In genomic region chr16:64364894-64365293, GRCh38 we compare ENCODE assay signal across 17 cellular contexts.
DNase-seq lines count a peak whose midpoint lies in the region; ATAC-seq, FAIRE-seq and TF ChIP-seq lines count a peak whose summit lies in the region.
"Had no signal": no experiment of that assay in that cellular context is flagged by ENCODE, and none has a peak within 500 bp of the region (broad histone marks: within the 10 kb centered on the region; RNA-seq: fewer than 3 reads in every experiment).

No MANE protein-coding gene starts in this region.

- H3K4me1 ChIP-seq in aorta (ENCODE audit: control insufficient read depth in 1 of 2, insufficient read depth in 2 of 2, low read length in 2 of 2): no peaks in the 10 kb centered on the region

- no peak overlapping the region for H3K27ac ChIP-seq in aorta (ENCODE audit: low read depth in 1 of 2, low read length in 2 of 2)

- ATAC-seq in HG03378 (IDR thresholded peaks at IDR 0.05; ENCODE audit: unreplicated experiment) (no peak), aorta (ENCODE audit: low FRiP score) (no peak)

- H3K36me3 ChIP-seq in aorta (ENCODE audit: control insufficient read depth in 1 of 2, insufficient read depth in 2 of 2, low read length in 1 of 2): no peaks in the 10 kb centered on the region

- H3K4me3 ChIP-seq in fibroblast of the aortic adventitia (ENCODE audit: low read depth, low read length) (no peak overlapping the region), aorta (ENCODE audit: low read length in 2 of 2) (no peak overlapping the region)

- H3K27ac Mint-ChIP-seq in osteocyte (ENCODE audit: unreplicated experiment): peak overlapping the region; percentile 10
- H3K27ac Mint-ChIP-seq: B cell; CD4-positive, alpha-beta T cell had no signal

- no peak overlapping the region for H3K4me3 Mint-ChIP-seq in osteocyte (ENCODE audit: unreplicated experiment)
- H3K4me3 Mint-ChIP-seq: B cell; CD4-positive, alpha-beta T cell had no signal

- peaks cover 36% of the 10 kb centered on the region for H3K4me1 Mint-ChIP-seq in osteocyte (ENCODE audit: unreplicated experiment)
- H3K4me1 Mint-ChIP-seq: B cell had no signal

- H3K9me3 ChIP-seq in aorta (ENCODE audit: control insufficient read depth, low read length): no peaks in the 10 kb centered on the region

- TF ChIP-seq CTCF in fibroblast of the aortic adventitia (IDR thresholded peaks at IDR 0.05; ENCODE audit: insufficient read depth, low read length) (no peak), osteocyte (IDR thresholded peaks at IDR 0.05) (no peak)

- no peaks in the 10 kb centered on the region for H3K9me3 Mint-ChIP-seq in osteocyte (ENCODE audit: unreplicated experiment)

- peak; percentile 72 for FAIRE-seq in RCC 7860 (lab: Jason Lieb, UNC)
- FAIRE-seq: GM12892, GM19239, H54 had no signal

- no peaks in the 10 kb centered on the region for H3K27me3 ChIP-seq in aorta (ENCODE audit: control insufficient read depth in 1 of 2, insufficient read depth in 2 of 2, low read length in 1 of 2)

- intact Hi-C loops in aorta (cut with DNase I): no loop called here

- no peaks in the 10 kb centered on the region for H3K27me3 Mint-ChIP-seq in osteocyte (ENCODE audit: unreplicated experiment)
- H3K27me3 Mint-ChIP-seq: B cell; CD4-positive, alpha-beta T cell had no signal

- no peaks in the 10 kb centered on the region for H3K36me3 Mint-ChIP-seq in osteocyte (ENCODE audit: unreplicated experiment)

- peak; percentile 46 for DNase-seq in HCEC 1CT
- DNase-seq in RCC 7860 (ENCODE audit: low spot score): no peak
- DNase-seq in fibroblast of the aortic adventitia (ENCODE audit: low read depth): peak; percentile 29
- no peak for DNase-seq in osteocyte (ENCODE audit: extremely low spot score, unreplicated experiment)
- no peak for DNase-seq in aorta
- DNase-seq in SW 1271 (lab: John Stamatoyannopoulos, UW): no peak
- DNase-seq: C1 segment of cervical spinal cord; CD4-positive, alpha-beta T cell; DMS153; DMS79 treated with DMSO at 0.1 percent for 48 hours; GDM1; KBM-7 had no signal

Comparison
In these comparisons a context has a peak if more than half of its experiments do, and no peak if none do; other contexts are left out.
1. DNase-seq: peak in HCEC 1CT (single experiment) and fibroblast of the aortic adventitia (single experiment); none in RCC 7860 (single experiment), osteocyte (single experiment), aorta (0 of 2) and SW 1271 (0 of 2).